In genomic region chr22:38312261-38312800, GRCh38 we compare ENCODE assay signal across 9 cellular contexts. TPM values are rescaled to one million over a fixed set of nuclear protein-coding genes. Genes with fewer than 3 reads are reported as not detected.
A peak's percentile ranks its signal among the peaks of the same experiment; 100 is the strongest.
DNase-seq lines count a peak whose midpoint lies in the region; ATAC-seq lines count a peak whose summit lies in the region.
"Had no signal": no experiment of that assay in that cellular context is flagged by ENCODE, and none has a peak within 500 bp of the region (broad histone marks: within the 10 kb centered on the region; RNA-seq: fewer than 3 reads in every experiment).

No MANE protein-coding gene starts in this region.

- no peak for DNase-seq in activated T-cell treated with anti-CD3 and anti-CD28 coated beads, Interleukin-2, amount 50 U/mL, for 72 hours
- no peak for DNase-seq in activated T-cell treated with anti-CD3 and anti-CD28 coated beads for 4 hours
- no peak for DNase-seq in memory B cell (ENCODE audit: low spot score in 2 of 2)
- no peak for DNase-seq in KBM-7
- DNase-seq in AG20443 (ENCODE audit: low spot score), result no peak

- peak overlapping the region; percentile 89 for H3K27ac Mint-ChIP-seq in activated T-cell treated with anti-CD3 and anti-CD28 coated beads, Interleukin-2, amount 50 U/mL, for 72 hours
- peak overlapping the region; percentile 43 for H3K27ac Mint-ChIP-seq in memory B cell

- H3K4me3 Mint-ChIP-seq in activated T-cell treated with anti-CD3 and anti-CD28 coated beads, Interleukin-2, amount 50 U/mL, for 72 hours, result no peak overlapping the region
- H3K4me3 Mint-ChIP-seq in memory B cell, result peak overlapping the region; percentile 68

- in situ Hi-C loops in KBM-7 (cut with MboI; ENCODE audit: low pct_unique_long_range_greater_than_20kb, low sequenced_read_pairs), result no loop called here

- H3K27ac ChIP-seq in angular gyrus (ENCODE audit: low read depth, low read length), result peak overlapping the region; percentile 60
- H3K27ac ChIP-seq in temporal lobe (ENCODE audit: low read depth, low read length), result peak overlapping the region; percentile 98

- no peak for ATAC-seq in activated T-cell treated with anti-CD3 and anti-CD28 coated beads, Interleukin-2, amount 50 U/mL, for 72 hours (replicated peaks in 1 of 2)
- ATAC-seq in memory B cell (ENCODE audit: low read depth) (no peak), GM21825 (IDR thresholded peaks at IDR 0.05; ENCODE audit: unreplicated experiment) (no peak)
- ATAC-seq: activated CD4-positive, CD25-positive, alpha-beta regulatory T cell treated with anti-CD3 and anti-CD28 coated beads, Interleukin-2, amount 50 U/mL, for 24 hours had no signal

- H3K36me3 Mint-ChIP-seq in activated T-cell treated with anti-CD3 and anti-CD28 coated beads, Interleukin-2, amount 50 U/mL, for 72 hours (ENCODE audit: insufficient read depth in 2 of 2), result peaks cover 0 to 5% of the 10 kb centered on the region in 2 donors
- H3K36me3 Mint-ChIP-seq in memory B cell, result peaks cover 2% of the 10 kb centered on the region

- H3K9me3 Mint-ChIP-seq in activated T-cell treated with anti-CD3 and anti-CD28 coated beads, Interleukin-2, amount 50 U/mL, for 72 hours, result no peaks in the 10 kb centered on the region
- no peaks in the 10 kb centered on the region for H3K9me3 Mint-ChIP-seq in memory B cell

- peaks cover 63% of the 10 kb centered on the region for H3K4me1 Mint-ChIP-seq in activated T-cell treated with anti-CD3 and anti-CD28 coated beads, Interleukin-2, amount 50 U/mL, for 72 hours (ENCODE audit: low read depth)
- H3K4me1 Mint-ChIP-seq in memory B cell, result peaks cover 60% of the 10 kb centered on the region

- H3K27me3 Mint-ChIP-seq in activated T-cell treated with anti-CD3 and anti-CD28 coated beads, Interleukin-2, amount 50 U/mL, for 72 hours (ENCODE audit: low read depth), result no peaks in the 10 kb centered on the region
- H3K27me3 Mint-ChIP-seq in memory B cell, result no peaks in the 10 kb centered on the region

RNA-seq across cellular contexts. Expression of gene CSNK1E, which starts 4.9 kb away (rescaled TPM):
- total RNA-seq in activated T-cell treated with anti-CD3 and anti-CD28 coated beads, Interleukin-2, amount 50 U/mL, for 72 hours, result 100 to 1,000 TPM; 106 to 107 TPM
- total RNA-seq in temporal lobe, result 134 TPM

RNA-seq across cellular contexts. Expression of gene TMEM184B, which starts 39.5 kb away (rescaled TPM):
- 10 to 100 TPM; 22.9 to 27.5 TPM for total RNA-seq in activated T-cell treated with anti-CD3 and anti-CD28 coated beads, Interleukin-2, amount 50 U/mL, for 72 hours
- 9.3 TPM for total RNA-seq in temporal lobe
